In genomic region chr14:30349515-30349914, GRCh38 we compare ENCODE assay signal across 20 cellular contexts.
A peak's percentile ranks its signal among the peaks of the same experiment; 100 is the strongest.
DNase-seq lines count a peak whose midpoint lies in the region; ATAC-seq, FAIRE-seq and TF ChIP-seq lines count a peak whose summit lies in the region.
"Had no signal": no experiment of that assay in that cellular context is flagged by ENCODE, and none has a peak within 500 bp of the region (broad histone marks: within the 10 kb centered on the region; RNA-seq: fewer than 3 reads in every experiment).

No MANE protein-coding gene starts in this region.

- TF ChIP-seq CTCF in SU-DHL-6 (IDR thresholded peaks at IDR 0.05; ENCODE audit: insufficient read depth, low read length, poor library complexity, severe bottlenecking) = no peak

- no peaks in the 10 kb centered on the region for H3K36me3 ChIP-seq in SU-DHL-6 (ENCODE audit: low read length)
- no peaks in the 10 kb centered on the region for H3K36me3 ChIP-seq in CD4-positive, alpha-beta memory T cell (ENCODE audit: insufficient read depth, low read length)
- H3K36me3 ChIP-seq: BE2C, HAP-1 had no signal

- H3K4me1 Mint-ChIP-seq in CD4-positive, alpha-beta memory T cell = peaks cover 0 to 2% (median 0%) of the 10 kb centered on the region in 4 donors

- H3K27ac ChIP-seq in SU-DHL-6 (ENCODE audit: low read depth, low read length) = no peak overlapping the region
- H3K27ac ChIP-seq in CD4-positive, alpha-beta memory T cell (ENCODE audit: low read depth, low read length) = no peak overlapping the region
- H3K27ac ChIP-seq: C4-2B had no signal

- H3K27ac Mint-ChIP-seq in CD4-positive, alpha-beta memory T cell = no peak overlapping the region
- H3K27ac Mint-ChIP-seq: CD8-positive, alpha-beta T cell had no signal

- H3K4me2 ChIP-seq in SU-DHL-6 (ENCODE audit: low read depth, low read length, poor library complexity, severe bottlenecking) = no peak overlapping the region

- no peaks in the 10 kb centered on the region for H3K4me1 ChIP-seq in CD4-positive, alpha-beta memory T cell (ENCODE audit: insufficient read depth, low read length)
- H3K4me1 ChIP-seq: BE2C, HAP-1 had no signal

- POLR2A ChIA-PET in CD4-positive, alpha-beta memory T cell (lab: Charles Lee; ENCODE audit: partially characterized antibody) = no interaction called here

- no peak overlapping the region for H3K9ac ChIP-seq in SU-DHL-6 (ENCODE audit: low read length)

- H3F3A ChIP-seq in SU-DHL-6 (ENCODE audit: insufficient read depth) = no peaks in the 10 kb centered on the region

- CTCF ChIA-PET in CD4-positive, alpha-beta memory T cell (lab: Charles Lee; ENCODE audit: partially characterized antibody) = no interaction called here

- ATAC-seq in GM21447 (IDR thresholded peaks at IDR 0.05; ENCODE audit: unreplicated experiment) = no peak
- ATAC-seq: CD8-positive, alpha-beta T cell; HepG2 had no signal

- no peaks in the 10 kb centered on the region for H3K9me2 ChIP-seq in SU-DHL-6 (replicated peaks; ENCODE audit: insufficient read depth, low read length)

- no peak overlapping the region for H3K4me3 Mint-ChIP-seq in CD4-positive, alpha-beta memory T cell
- H3K4me3 Mint-ChIP-seq: CD8-positive, alpha-beta T cell had no signal

- no peaks in the 10 kb centered on the region for H3K79me2 ChIP-seq in SU-DHL-6 (ENCODE audit: insufficient read depth, low read length)

- FAIRE-seq in HTR-8/SVneo (lab: Jason Lieb, UNC) = peak; percentile 69
- no peak for FAIRE-seq in RCC 7860 (lab: Jason Lieb, UNC)
- FAIRE-seq: A204.1, D721Med, HepG2 had no signal

- H3K9me3 Mint-ChIP-seq in CD4-positive, alpha-beta memory T cell = peaks cover 0 to 1% (median 0%) of the 10 kb centered on the region in 8 donors
- H3K9me3 Mint-ChIP-seq: CD8-positive, alpha-beta T cell had no signal

- no peak overlapping the region for H3K4me3 ChIP-seq in SU-DHL-6 (ENCODE audit: insufficient read depth, low read length, poor library complexity, severe bottlenecking)
- no peak overlapping the region for H3K4me3 ChIP-seq in CD4-positive, alpha-beta memory T cell (ENCODE audit: low read length in 2 of 2)
- H3K4me3 ChIP-seq: HAP-1 had no signal

- H3K36me3 Mint-ChIP-seq in CD4-positive, alpha-beta memory T cell = no peaks in the 10 kb centered on the region
- H3K36me3 Mint-ChIP-seq: CD8-positive, alpha-beta T cell had no signal

- H3K27me3 Mint-ChIP-seq in CD4-positive, alpha-beta memory T cell = peaks cover 0 to 3% of the 10 kb centered on the region in 2 donors

- no peaks in the 10 kb centered on the region for H3K9me3 ChIP-seq in SU-DHL-6 (ENCODE audit: insufficient read depth, low read length)
- H3K9me3 ChIP-seq in CD4-positive, alpha-beta memory T cell (ENCODE audit: control insufficient read depth in 1 of 2, low read length in 2 of 2) = no peaks in the 10 kb centered on the region
- H3K9me3 ChIP-seq: BE2C, HAP-1 had no signal

- DNase-seq in HTR-8/SVneo (ENCODE audit: insufficient read length, low spot score) (no peak), NCI-H2227 (lab: John Stamatoyannopoulos, UW; ENCODE audit: unreplicated experiment) (peak; percentile 21), putamen (ENCODE audit: low spot score) (peak; percentile 12), RCC 7860 (ENCODE audit: low spot score) (no peak)
- no peak for DNase-seq in CD4-positive, alpha-beta memory T cell
- DNase-seq: BE2C; CD8-positive, alpha-beta T cell; COR-L47; DMS153; DMS79 treated with DMSO at 0.1 percent for 48 hours; EL; GDM1; GOT3 had no signal

- peak overlapping the region; percentile 48 for H2AFZ ChIP-seq in SU-DHL-6 (ENCODE audit: low read depth, low read length, severe bottlenecking)

- H4K20me1 ChIP-seq in SU-DHL-6 (ENCODE audit: low read depth, low read length) = no peaks in the 10 kb centered on the region

- intact Hi-C loops in CD4-positive, alpha-beta memory T cell (cut with micrococcal nuclease) = no loop called here

- H3K27me3 ChIP-seq in SU-DHL-6 (ENCODE audit: low read length) = no peaks in the 10 kb centered on the region
- H3K27me3 ChIP-seq in CD4-positive, alpha-beta memory T cell (ENCODE audit: insufficient read depth, low read length) = no peaks in the 10 kb centered on the region

Comparison
In these comparisons a context has a peak if more than half of its experiments do, and no peak if none do; other contexts are left out.
1. DNase-seq: peak in NCI-H2227 (single experiment) and putamen (single experiment); none in HTR-8/SVneo (single experiment), RCC 7860 (single experiment) and CD4-positive, alpha-beta memory T cell (0 of 5).